8 cellular contexts compared by ENCODE assay signal in genomic region chr17:67520282-67520906, GRCh38.
A peak's percentile ranks its signal among the peaks of the same experiment; 100 is the strongest.
DNase-seq lines count a peak whose midpoint lies in the region; ATAC-seq lines count a peak whose summit lies in the region.

No MANE protein-coding gene starts in this region.

- DNase-seq in activated CD4-positive, alpha-beta T cell treated with anti-CD3 and anti-CD28 coated beads for 36 hours: peak; percentile 13
- no peak for DNase-seq in activated CD4-positive, alpha-beta T cell treated with anti-CD3 and anti-CD28 coated beads, Interleukin-2, amount 50 U/mL, for 1 hour
- DNase-seq in SHP77 treated with DMSO at 0.1 percent for 48 hours (lab: John Stamatoyannopoulos, UW): peak; percentile 35
- no peak for DNase-seq in left ventricle myocardium superior
- DNase-seq in stromal cell of bone marrow (ENCODE audit: low read depth): peak; percentile 61
- no peak for DNase-seq in cerebellar cortex (ENCODE audit: low spot score)
- DNase-seq in activated gamma-delta T cell treated with Interleukin-2 at 50 U/mL for 16 hours: no peak

- H3K4me3 Mint-ChIP-seq in activated CD4-positive, alpha-beta T cell treated with anti-CD3 and anti-CD28 coated beads for 36 hours: peak overlapping the region; percentile 13

- peaks cover 2% of the 10 kb centered on the region for H3K36me3 Mint-ChIP-seq in activated CD4-positive, alpha-beta T cell treated with anti-CD3 and anti-CD28 coated beads for 36 hours (ENCODE audit: low read depth)

- H3K4me1 Mint-ChIP-seq in activated CD4-positive, alpha-beta T cell treated with anti-CD3 and anti-CD28 coated beads for 36 hours: peaks cover 48% of the 10 kb centered on the region

- H3K27ac Mint-ChIP-seq in activated CD4-positive, alpha-beta T cell treated with anti-CD3 and anti-CD28 coated beads for 36 hours: peak overlapping the region; percentile 48

- ATAC-seq in activated CD4-positive, alpha-beta T cell treated with anti-CD3 and anti-CD28 coated beads for 36 hours: peak; percentile 76
- ATAC-seq in left ventricle myocardium superior: peak; percentile 57
- ATAC-seq in HG02970 (IDR thresholded peaks at IDR 0.05; ENCODE audit: low FRiP score, unreplicated experiment): no peak

- H3K27me3 Mint-ChIP-seq in activated CD4-positive, alpha-beta T cell treated with anti-CD3 and anti-CD28 coated beads for 36 hours: no peaks in the 10 kb centered on the region

- CTCF ChIA-PET in activated CD4-positive, alpha-beta T cell treated with anti-CD3 and anti-CD28 coated beads for 36 hours (lab: Charles Lee): interaction anchor here (1.1 to 1.4 kb wide), 2 partner anchors 10 to 39 kb away, joined by 3 read pairs; no protein-coding TSS in a partner anchor

- H3K9me3 Mint-ChIP-seq in activated CD4-positive, alpha-beta T cell treated with anti-CD3 and anti-CD28 coated beads for 36 hours (ENCODE audit: low read depth): peaks cover 4% of the 10 kb centered on the region

- intact Hi-C loops in activated CD4-positive, alpha-beta T cell treated with anti-CD3 and anti-CD28 coated beads for 36 hours (cut with DNase I, micrococcal nuclease): no loop called here
- intact Hi-C loops in left ventricle myocardium superior (cut with micrococcal nuclease): no loop called here

- POLR2A ChIA-PET in activated CD4-positive, alpha-beta T cell treated with anti-CD3 and anti-CD28 coated beads for 36 hours (lab: Charles Lee): interaction anchor here (0.6 kb wide), 1 partner anchor 153 kb away, joined by 3 read pairs; no protein-coding TSS in a partner anchor

Comparison
In these comparisons a context has a peak if more than half of its experiments do, and no peak if none do; other contexts are left out.
1. DNase-seq: peak in activated CD4-positive, alpha-beta T cell treated with anti-CD3 and anti-CD28 coated beads for 36 hours (single experiment), SHP77 treated with DMSO at 0.1 percent for 48 hours (single experiment) and stromal cell of bone marrow (single experiment); none in activated CD4-positive, alpha-beta T cell treated with anti-CD3 and anti-CD28 coated beads, Interleukin-2, amount 50 U/mL, for 1 hour (single experiment), left ventricle myocardium superior (single experiment), cerebellar cortex (single experiment) and activated gamma-delta T cell treated with Interleukin-2 at 50 U/mL for 16 hours (single experiment).